Comparison of ENCODE assay signal across 8 cellular contexts in the genomic region with DNA sequence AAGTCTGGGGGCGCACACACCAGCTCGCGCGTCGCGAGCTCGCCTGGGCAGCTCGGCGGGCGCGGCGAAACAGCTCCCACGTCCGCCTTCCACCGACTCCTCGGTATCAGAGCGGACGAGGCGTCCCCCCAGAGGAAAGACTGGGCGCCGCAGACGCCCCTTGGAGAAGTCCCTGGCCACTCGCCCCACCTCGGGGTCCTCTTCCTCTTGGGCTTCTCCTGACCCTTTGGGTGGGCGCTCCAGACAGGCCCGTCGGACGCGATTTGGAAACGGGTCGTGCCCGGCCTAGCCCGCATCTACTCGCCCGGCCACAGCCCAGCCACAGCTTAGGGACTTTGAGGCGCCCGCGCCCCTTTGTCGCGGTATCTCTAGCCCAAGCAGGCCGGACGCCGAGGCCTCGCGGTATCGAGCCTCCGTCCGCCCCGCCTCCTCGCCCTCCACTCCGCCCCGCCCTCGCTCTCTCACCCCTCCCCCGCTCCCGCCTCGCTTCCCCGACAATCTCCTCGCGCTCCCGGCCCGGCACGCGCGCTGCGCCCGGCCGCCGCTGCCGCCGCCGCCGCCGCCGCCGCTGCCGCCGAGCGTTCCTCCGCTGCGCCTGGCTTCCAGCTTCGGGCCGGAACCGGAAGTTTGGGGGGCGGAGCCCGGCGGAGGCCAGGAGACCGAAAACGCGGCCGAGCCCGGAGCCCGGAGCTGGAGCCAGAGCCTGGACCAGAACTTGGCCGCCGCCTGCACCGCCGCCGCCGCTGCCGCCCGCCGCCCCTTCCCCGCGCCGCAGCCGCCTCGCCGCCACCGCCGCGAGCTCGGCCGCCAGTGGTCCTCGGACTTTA.
DNase-seq lines count a peak whose midpoint lies in the region; ATAC-seq lines count a peak whose summit lies in the region.

No MANE protein-coding gene starts in this region.

- H3K27ac ChIP-seq in cingulate gyrus (ENCODE audit: low read depth, low read length) (peak overlapping the region; percentile 90), layer of hippocampus (ENCODE audit: low read depth, low read length) (peak overlapping the region; percentile 95)

- DNase-seq in AG08396 (ENCODE audit: low spot score) (peak; percentile 96), NCI-H345 treated with DMSO at 0.1 percent for 48 hours (lab: John Stamatoyannopoulos, UW; ENCODE audit: unreplicated experiment) (peak; percentile 65)
- peak; percentile 92 for DNase-seq in activated CD4-positive, alpha-beta T cell treated with anti-CD3 and anti-CD28 coated beads for 48 hours
- peak; percentile 72 to 79 for DNase-seq in stimulated activated CD4-positive, alpha-beta T cell treated with anti-CD3 and anti-CD28 coated beads, Interleukin-15, amount 100 ng/mL, for 48 hours (ENCODE audit: low read depth in 2 of 2)

- ATAC-seq in GM19035 (IDR thresholded peaks at IDR 0.05; ENCODE audit: unreplicated experiment) (peak; percentile 82), HG03342 (IDR thresholded peaks at IDR 0.05; ENCODE audit: unreplicated experiment) (peak; percentile 85)

- H3K27me3 ChIP-seq in layer of hippocampus (ENCODE audit: control insufficient read depth, insufficient read depth, low read length): no peaks in the 10 kb centered on the region

Comparison
In these comparisons a context has a peak if more than half of its experiments do, and no peak if none do; other contexts are left out.
1. Peak in every context shown above with its lines: DNase-seq, ATAC-seq and H3K27ac ChIP-seq.